11 cellular contexts compared by ENCODE assay signal in the genomic region with DNA sequence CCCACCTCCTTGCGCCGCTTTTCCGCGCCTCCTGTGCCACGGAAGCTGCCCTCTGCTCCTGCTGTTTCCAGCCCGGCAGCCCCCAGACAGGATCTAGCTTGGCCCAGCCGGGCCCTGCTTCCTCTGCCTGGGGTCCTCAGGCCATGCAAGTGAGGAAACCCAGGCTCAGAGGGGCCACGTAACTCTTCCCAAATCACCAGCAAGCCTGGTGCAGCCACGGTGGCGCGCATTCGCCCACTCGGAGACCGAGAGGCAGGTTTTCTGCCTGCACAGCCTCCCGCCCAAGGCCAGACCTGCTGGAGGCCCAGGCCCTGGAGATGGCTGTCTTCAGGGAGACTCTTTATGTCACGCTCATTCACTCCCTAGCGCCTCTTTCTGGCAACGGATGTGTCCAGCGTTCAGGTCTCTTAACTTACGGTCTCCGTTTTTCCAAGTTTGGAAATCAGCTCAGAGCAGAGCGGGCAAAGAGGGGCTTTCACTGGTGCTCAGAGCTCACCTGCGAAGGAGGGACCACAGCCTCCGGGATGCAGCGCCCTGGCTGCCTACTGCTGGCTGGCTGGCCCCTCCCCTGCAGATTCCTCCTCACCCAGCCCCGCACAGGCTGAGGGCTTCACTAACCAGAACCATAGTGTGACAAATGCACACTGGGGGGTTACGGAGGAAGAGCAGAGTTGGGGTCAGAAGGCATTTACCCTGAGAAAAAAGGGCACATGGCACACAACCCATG. TPM values are rescaled to one million over a fixed set of nuclear protein-coding genes. Genes with fewer than 3 reads are reported as not detected.
DNase-seq lines count a peak whose midpoint lies in the region; ATAC-seq and TF ChIP-seq lines count a peak whose summit lies in the region.
"Had no signal": no experiment of that assay in that cellular context is flagged by ENCODE, and none has a peak within 500 bp of the region (broad histone marks: within the 10 kb centered on the region; RNA-seq: fewer than 3 reads in every experiment).

No MANE protein-coding gene starts in this region.

- H2AFZ ChIP-seq in neural cell (ENCODE audit: low read depth, low read length) = no peak overlapping the region

- ATAC-seq in RWPE2 (ENCODE audit: low read depth) (no peak), heart right ventricle (peak in 7 of 8 donors; percentile 18 to 65 (median 40)), GM21619 (IDR thresholded peaks at IDR 0.05; ENCODE audit: unreplicated experiment) (no peak), HG02938 (IDR thresholded peaks at IDR 0.05; ENCODE audit: unreplicated experiment) (no peak)

- no peaks in the 10 kb centered on the region for H3K9me2 ChIP-seq in neural cell (ENCODE audit: insufficient read depth, low read length)

- intact Hi-C loops in heart right ventricle (cut with DNase I) = loop anchor here in 1 of 10 donors (5.0 kb wide), 1 partner anchor 242 kb away; the partner anchor contains the start of gene TMEM179

- no peak overlapping the region for H3K9ac ChIP-seq in neural cell (ENCODE audit: low read length)
- H3K9ac ChIP-seq: KMS-11 had no signal

- H3K36me3 ChIP-seq in RWPE2 (ENCODE audit: low read depth) (no peaks in the 10 kb centered on the region), heart right ventricle (no peaks in the 10 kb centered on the region), neural cell (ENCODE audit: insufficient read depth, low read length) (no peaks in the 10 kb centered on the region)

- TF ChIP-seq CTCF in 22Rv1 (IDR thresholded peaks at IDR 0.05) (peak; percentile 7; the same call in 1 of the 2 replicates), RWPE2 (IDR thresholded peaks at IDR 0.05; ENCODE audit: poor library complexity, severe bottlenecking) (no peak), heart right ventricle (IDR thresholded peaks at IDR 0.05) (no peak), neural cell (IDR thresholded peaks at IDR 0.05; ENCODE audit: poor library complexity, severe bottlenecking) (no peak)

- H3K4me2 ChIP-seq in neural cell (ENCODE audit: low read length) = no peak overlapping the region
- H3K4me2 ChIP-seq: KMS-11 had no signal

- TF ChIP-seq RAD21 in neural cell (conservative IDR thresholded peaks at IDR 0.05) = no peak

- H3K27me3 ChIP-seq in RWPE2 (ENCODE audit: insufficient read depth, poor library complexity, severe bottlenecking) (peaks cover 75% of the 10 kb centered on the region), heart right ventricle (peaks cover 2 to 84% (median 44%) of the 10 kb centered on the region in 7 donors), neural cell (ENCODE audit: insufficient read depth, low read depth, low read length) (peaks cover 53% of the 10 kb centered on the region)

- peak; percentile 69 for DNase-seq in RWPE2 (ENCODE audit: low spot score)
- DNase-seq in heart right ventricle = no peak
- no peak for DNase-seq in GM03348 (ENCODE audit: low spot score)
- no peak for DNase-seq in T1000 (lab: John Stamatoyannopoulos, UW)
- DNase-seq: NK-92 treated with Interleukin-12 subunit alpha and Interleukin-12 subunit beta, amount 100 ng/mL, for 24 hours had no signal

- no peaks in the 10 kb centered on the region for H3F3A ChIP-seq in neural cell (ENCODE audit: insufficient read depth, low read length, poor library complexity, severe bottlenecking)

- no peak overlapping the region for H3K27ac ChIP-seq in 22Rv1
- no peak overlapping the region for H3K27ac ChIP-seq in RWPE2 (ENCODE audit: poor library complexity, severe bottlenecking)
- H3K27ac ChIP-seq in heart right ventricle = no peak overlapping the region
- H3K27ac ChIP-seq in neural cell (ENCODE audit: low read length) = no peak overlapping the region
- H3K27ac ChIP-seq: C4-2B, KMS-11 had no signal

- no peaks in the 10 kb centered on the region for H3K79me2 ChIP-seq in neural cell (replicated peaks; ENCODE audit: insufficient read depth, low read length)

- no peaks in the 10 kb centered on the region for H3K9me3 ChIP-seq in RWPE2 (ENCODE audit: severe bottlenecking)
- no peaks in the 10 kb centered on the region for H3K9me3 ChIP-seq in heart right ventricle
- H3K9me3 ChIP-seq in neural cell (ENCODE audit: low read length) = no peaks in the 10 kb centered on the region

- H3K4me3 ChIP-seq in RWPE2 (ENCODE audit: severe bottlenecking) (no peak overlapping the region), heart right ventricle (peak overlapping the region in 9 of 10 donors; percentile 36 to 66 (median 51)), neural cell (ENCODE audit: low read length) (peak overlapping the region; percentile 66)

- no peaks in the 10 kb centered on the region for H3K4me1 ChIP-seq in RWPE2 (ENCODE audit: insufficient read depth, poor library complexity, severe bottlenecking)
- peaks cover 5 to 20% (median 17%) of the 10 kb centered on the region in 9 donors for H3K4me1 ChIP-seq in heart right ventricle

- 9 to 15% methylated on average over 27 of the region's 27 CpGs for WGBS in heart right ventricle, 2 donors

- no peak for TF ChIP-seq EP300 in neural cell (conservative IDR thresholded peaks at IDR 0.05; ENCODE audit: poor library complexity, severe bottlenecking)

- H4K20me1 ChIP-seq in neural cell (ENCODE audit: insufficient read depth) = no peaks in the 10 kb centered on the region

TF ChIP-seq in neural cell, 6 proteins besides CTCF, POLR2A, EP300 and RAD21:
- TF ChIP-seq REST (IDR thresholded peaks at IDR 0.05; ENCODE audit: borderline replicate concordance) (no peak), MXI1 (conservative IDR thresholded peaks at IDR 0.05; ENCODE audit: poor library complexity, severe bottlenecking) (no peak), POLR2AphosphoS5 (IDR thresholded peaks at IDR 0.05) (no peak)
TF ChIP-seq in neural cell: peak in this region for 0.

RNA-seq across cellular contexts. Expression of gene CEP170B, which starts 20.6 kb away (rescaled TPM):
- 10 to 100 TPM in 9 of 10 donors, 1 to 10 TPM in 1; 8.3 to 13.6 (median 12.3) TPM for total RNA-seq in heart right ventricle
- polyA plus RNA-seq in heart right ventricle (1 to 10 TPM; 6.8 to 9.1 TPM), neural cell (11.6 and 13.2 TPM in 2 replicates)
- polyA minus RNA-seq in neural cell = 21.1 and 27.5 TPM in 2 replicates

RNA-seq across cellular contexts. Expression of gene ZBTB42, which starts 43.6 kb away (rescaled TPM):
- total RNA-seq in heart right ventricle = 1 to 10 TPM; 4.3 to 9.2 (median 6.9) TPM
- 1 to 10 TPM; 1.8 to 5.9 TPM for polyA plus RNA-seq in heart right ventricle
- polyA plus RNA-seq in neural cell = not detected in 2 replicates
- polyA minus RNA-seq in neural cell = 0.49 TPM in 1 of 2 replicates, not detected in the other

RNA-seq across cellular contexts. Expression of gene AKT1, which starts 48.9 kb away (rescaled TPM):
- 100 to 1,000 TPM in 9 of 10 donors, 10 to 100 TPM in 1; 98.1 to 152 (median 141) TPM for total RNA-seq in heart right ventricle
- polyA plus RNA-seq in heart right ventricle (100 to 1,000 TPM in 1 of 2 donors, 10 to 100 TPM in 1; 95.7 to 112 TPM), neural cell (159 and 164 TPM in 2 replicates)
- polyA minus RNA-seq in neural cell = 162 and 169 TPM in 2 replicates

Comparison
In these comparisons a context has a peak if more than half of its experiments do, and no peak if none do; other contexts are left out.
1. ATAC-seq: peak in heart right ventricle (7 of 8); none in RWPE2 (single experiment), GM21619 (single experiment) and HG02938 (single experiment).